Comparison of ENCODE assay signal across 1 cellular context in genomic region chr15:54099010-54099409, GRCh38.
TF ChIP-seq lines count a peak whose summit lies in the region.

No MANE protein-coding gene starts in this region.

TF ChIP-seq in GM12878, 131 proteins besides CTCF, POLR2A, EP300 and RAD21 (continued from another document):
- TF ChIP-seq ZBTB40 (IDR thresholded peaks at IDR 0.05; ENCODE audit: borderline replicate concordance): no peak
- 0 out of 2 replicates have a peak, but pooled peaks have one; percentile 5 for TF ChIP-seq MLLT1 (IDR thresholded peaks at IDR 0.05)
- TF ChIP-seq POU2F2 (IDR thresholded peaks at IDR 0.05; ENCODE audit: borderline replicate concordance, low read depth, low read length): no peak
